In the genomic region with DNA sequence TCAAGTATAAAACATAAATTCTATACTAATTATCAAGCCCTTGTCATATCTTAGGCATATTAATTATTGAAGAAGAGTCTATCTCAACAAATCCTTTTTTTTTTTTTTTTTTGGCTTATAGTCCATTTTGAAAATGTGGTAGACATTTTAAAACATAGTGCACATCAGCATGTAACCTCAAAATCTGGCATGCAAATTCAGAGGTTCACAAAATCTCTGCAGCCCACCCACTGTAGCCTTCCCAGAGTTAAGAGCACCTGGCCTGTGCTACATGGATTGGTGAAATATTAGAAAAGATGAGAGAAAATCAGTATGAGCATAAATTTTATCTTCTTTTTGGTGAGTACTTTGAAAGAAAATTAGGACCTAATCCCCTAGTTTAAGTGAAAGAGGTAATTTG, we compare ENCODE assay signal across 23 cellular contexts.
DNase-seq lines count a peak whose midpoint lies in the region; ATAC-seq, FAIRE-seq and TF ChIP-seq lines count a peak whose summit lies in the region.
"Had no signal": no experiment of that assay in that cellular context is flagged by ENCODE, and none has a peak within 500 bp of the region (broad histone marks: within the 10 kb centered on the region; RNA-seq: fewer than 3 reads in every experiment).

No MANE protein-coding gene starts in this region.

- peak; percentile 56 for FAIRE-seq in GM19239 (lab: Jason Lieb, UNC)
- FAIRE-seq: endometrium, RCC 7860 had no signal

- H3K4me3 ChIP-seq in gastrocnemius medialis, result no peak overlapping the region
- H3K4me3 ChIP-seq in mucosa of descending colon, result no peak overlapping the region
- H3K4me3 ChIP-seq: BLaER1, lower lobe of right lung, SJSA1, upper lobe of left lung had no signal

- no peak for DNase-seq in activated T-cell treated with anti-CD3 and anti-CD28 coated beads, Interleukin-2, amount 50 U/mL, for 72 hours
- no peak for DNase-seq in activated T-cell treated with anti-CD3 and anti-CD28 coated beads, Interleukin-2, amount 50 U/mL, for 1 hour
- DNase-seq in GM19239 (ENCODE audit: insufficient read length, low spot score) (no peak), gastrocnemius medialis (no peak), mucosa of descending colon (no peak), 8988T (no peak), DMS 273 (lab: John Stamatoyannopoulos, UW; ENCODE audit: unreplicated experiment) (no peak)
- no peak for DNase-seq in activated naive CD8-positive, alpha-beta T cell treated with anti-CD3 and anti-CD28 coated beads for 36 hours
- DNase-seq: activated CD4-positive, alpha-beta T cell treated with anti-CD3 and anti-CD28 coated beads for 48 hours; activated naive CD4-positive, alpha-beta T cell treated with anti-CD3 and anti-CD28 coated beads, Interleukin-2, amount 50 U/mL, for 16 hours; central memory CD4-positive, alpha-beta T cell; dermis blood vessel endothelial cell; IMR-90; lower lobe of right lung; NCI-H1092 treated with DMSO at 0.1 percent for 48 hours; NCI-H2029; NCI-H69; T-helper 2 cell had no signal

- intact Hi-C loops in gastrocnemius medialis (cut with DNase I; ENCODE audit: low total_unique reads), result no loop called here
- intact Hi-C loops in mucosa of descending colon (cut with DNase I, micrococcal nuclease), result no loop called here

- H3K4me1 Mint-ChIP-seq in activated T-cell treated with anti-CD3 and anti-CD28 coated beads, Interleukin-2, amount 50 U/mL, for 72 hours (ENCODE audit: low read depth), result peaks cover 65% of the 10 kb centered on the region
- peaks cover 53% of the 10 kb centered on the region for H3K4me1 Mint-ChIP-seq in activated naive CD8-positive, alpha-beta T cell treated with anti-CD3 and anti-CD28 coated beads for 36 hours

- no peaks in the 10 kb centered on the region for H3K27me3 Mint-ChIP-seq in activated T-cell treated with anti-CD3 and anti-CD28 coated beads, Interleukin-2, amount 50 U/mL, for 72 hours (ENCODE audit: low read depth)
- no peaks in the 10 kb centered on the region for H3K27me3 Mint-ChIP-seq in activated naive CD8-positive, alpha-beta T cell treated with anti-CD3 and anti-CD28 coated beads for 36 hours

- in situ Hi-C loops in gastrocnemius medialis (cut with MboI; ENCODE audit: low sequenced_read_pairs in 4 of 4), result no loop called here

- ATAC-seq in activated T-cell treated with anti-CD3 and anti-CD28 coated beads, Interleukin-2, amount 50 U/mL, for 72 hours (replicated peaks in 1 of 2), result no peak
- ATAC-seq in gastrocnemius medialis (no peak), mucosa of descending colon (no peak)
- ATAC-seq: lower lobe of right lung had no signal

- H3K9me3 ChIP-seq in gastrocnemius medialis, result no peaks in the 10 kb centered on the region
- H3K9me3 ChIP-seq in mucosa of descending colon, result no peaks in the 10 kb centered on the region
- H3K9me3 ChIP-seq: BLaER1, lower lobe of right lung, SJSA1, upper lobe of left lung had no signal

- peak overlapping the region; percentile 79 for H3K27ac Mint-ChIP-seq in activated T-cell treated with anti-CD3 and anti-CD28 coated beads, Interleukin-2, amount 50 U/mL, for 72 hours
- peak overlapping the region; percentile 40 for H3K27ac Mint-ChIP-seq in activated naive CD8-positive, alpha-beta T cell treated with anti-CD3 and anti-CD28 coated beads for 36 hours

- H3K36me3 ChIP-seq in gastrocnemius medialis, result no peaks in the 10 kb centered on the region
- H3K36me3 ChIP-seq in mucosa of descending colon (ENCODE audit: low read depth), result no peaks in the 10 kb centered on the region
- H3K36me3 ChIP-seq: lower lobe of right lung, upper lobe of left lung had no signal

- no peaks in the 10 kb centered on the region for H3K9me3 Mint-ChIP-seq in activated T-cell treated with anti-CD3 and anti-CD28 coated beads, Interleukin-2, amount 50 U/mL, for 72 hours
- H3K9me3 Mint-ChIP-seq in activated naive CD8-positive, alpha-beta T cell treated with anti-CD3 and anti-CD28 coated beads for 36 hours, result peaks cover 3% of the 10 kb centered on the region

- H3K4me1 ChIP-seq in gastrocnemius medialis, result peaks cover 82 to 100% of the 10 kb centered on the region in 2 donors
- H3K4me1 ChIP-seq in mucosa of descending colon (ENCODE audit: low read depth), result no peaks in the 10 kb centered on the region

- H3K27me3 ChIP-seq in gastrocnemius medialis, result no peaks in the 10 kb centered on the region
- H3K27me3 ChIP-seq: BLaER1, SJSA1, upper lobe of left lung had no signal

- TF ChIP-seq CTCF in gastrocnemius medialis (IDR thresholded peaks at IDR 0.05 in 4 of 5, conservative IDR thresholded peaks at IDR 0.05 in 1 of 5) (no peak), mucosa of descending colon (IDR thresholded peaks at IDR 0.05) (no peak)

- TF ChIP-seq POLR2A in gastrocnemius medialis (IDR thresholded peaks at IDR 0.05), result no peak

- H3K4me3 Mint-ChIP-seq in activated T-cell treated with anti-CD3 and anti-CD28 coated beads, Interleukin-2, amount 50 U/mL, for 72 hours, result no peak overlapping the region
- no peak overlapping the region for H3K4me3 Mint-ChIP-seq in activated naive CD8-positive, alpha-beta T cell treated with anti-CD3 and anti-CD28 coated beads for 36 hours

- H3K36me3 Mint-ChIP-seq in activated T-cell treated with anti-CD3 and anti-CD28 coated beads, Interleukin-2, amount 50 U/mL, for 72 hours (ENCODE audit: insufficient read depth in 2 of 2), result peaks cover 7 to 9% of the 10 kb centered on the region in 2 donors
- H3K36me3 Mint-ChIP-seq in activated naive CD8-positive, alpha-beta T cell treated with anti-CD3 and anti-CD28 coated beads for 36 hours, result peaks cover 44% of the 10 kb centered on the region

- H3K27ac ChIP-seq in gastrocnemius medialis, result peak overlapping the region; percentile 71 to 95 (median 86)
- H3K27ac ChIP-seq: BLaER1, lower lobe of right lung, SJSA1, upper lobe of left lung had no signal
